In genomic region chr1:218463194-218464156, GRCh38 we compare ENCODE assay signal across 8 cellular contexts.
A peak's percentile ranks its signal among the peaks of the same experiment; 100 is the strongest.
DNase-seq lines count a peak whose midpoint lies in the region; ATAC-seq and TF ChIP-seq lines count a peak whose summit lies in the region.

No MANE protein-coding gene starts in this region.

- CTCF ChIA-PET in PC-3 (lab: Charles Lee) = no interaction called here
- CTCF ChIA-PET in naive thymus-derived CD4-positive, alpha-beta T cell (lab: Charles Lee) = no interaction called here

- H3K27ac ChIP-seq in PC-3 (ENCODE audit: low read length) (peak overlapping the region; percentile 53), epithelial cell of prostate (peak overlapping the region; percentile 23)
- no peak overlapping the region for H3K27ac ChIP-seq in naive thymus-derived CD4-positive, alpha-beta T cell (ENCODE audit: low read depth, low read length)

- peak; percentile 27; the same call in 1 of the 2 replicates for ATAC-seq in PC-3
- ATAC-seq in naive thymus-derived CD4-positive, alpha-beta T cell = peak; percentile 73
- no peak for ATAC-seq in HG03432 (IDR thresholded peaks at IDR 0.05; ENCODE audit: unreplicated experiment)

- no peak overlapping the region for H3K9ac ChIP-seq in PC-3 (ENCODE audit: low read length)

- no peaks in the 10 kb centered on the region for H3K27me3 Mint-ChIP-seq in naive thymus-derived CD4-positive, alpha-beta T cell
- no peaks in the 10 kb centered on the region for H3K27me3 Mint-ChIP-seq in activated CD4-positive, alpha-beta T cell treated with anti-CD3 and anti-CD28 coated beads, Interleukin-2, amount 10 ng/mL, durations not matched to agents 24 days and 14 days

- peaks cover 37% of the 10 kb centered on the region for H3K4me1 ChIP-seq in PC-3 (ENCODE audit: insufficient read depth, low read length)
- H3K4me1 ChIP-seq in naive thymus-derived CD4-positive, alpha-beta T cell (ENCODE audit: control insufficient read depth in 2 of 2, insufficient read depth in 2 of 2, low read length in 2 of 2) = no peaks in the 10 kb centered on the region

- intact Hi-C loops in PC-3 (cut with micrococcal nuclease) = loop anchor here (5.0 kb wide), 1 partner anchor 101 kb away; no protein-coding TSS in a partner anchor
- intact Hi-C loops in naive thymus-derived CD4-positive, alpha-beta T cell (cut with micrococcal nuclease) = no loop called here
- intact Hi-C loops in activated CD4-positive, alpha-beta T cell treated with anti-CD3 and anti-CD28 coated beads, Interleukin-2, amount 10 ng/mL, durations not matched to agents 24 days and 14 days (cut with micrococcal nuclease) = no loop called here

- H3K9me3 Mint-ChIP-seq in naive thymus-derived CD4-positive, alpha-beta T cell = peaks cover 0 to 2% (median 0%) of the 10 kb centered on the region in 11 donors
- no peaks in the 10 kb centered on the region for H3K9me3 Mint-ChIP-seq in activated CD4-positive, alpha-beta T cell treated with anti-CD3 and anti-CD28 coated beads, Interleukin-2, amount 10 ng/mL, durations not matched to agents 24 days and 14 days

- no peaks in the 10 kb centered on the region for H3K79me2 ChIP-seq in PC-3 (ENCODE audit: low read length)

- peak overlapping the region; percentile 51 for H3K4me2 ChIP-seq in PC-3 (ENCODE audit: low read length)

- no peaks in the 10 kb centered on the region for H3K27me3 ChIP-seq in PC-3 (ENCODE audit: low read length)
- no peaks in the 10 kb centered on the region for H3K27me3 ChIP-seq in naive thymus-derived CD4-positive, alpha-beta T cell (ENCODE audit: control insufficient read depth in 2 of 2, insufficient read depth in 2 of 2, low read length in 2 of 2)

- no peak for DNase-seq in AG09319 (ENCODE audit: extremely low read depth, low read depth)
- DNase-seq in PC-3 = peak; percentile 86
- no peak for DNase-seq in epithelial cell of prostate (ENCODE audit: low read depth, low spot score)
- no peak for DNase-seq in naive thymus-derived CD4-positive, alpha-beta T cell
- no peak for DNase-seq in NCI-H2171 treated with DMSO at 0.1 percent for 48 hours (lab: John Stamatoyannopoulos, UW)
- no peak for DNase-seq in activated CD4-positive, alpha-beta T cell treated with anti-CD3 and anti-CD28 coated beads, Interleukin-2, amount 10 ng/mL, durations not matched to agents 24 days and 14 days
- no peak for DNase-seq in stimulated activated naive CD4-positive, alpha-beta T cell treated with Interleukin-2 at 50 U/mL for 16 hours (lab: John Stamatoyannopoulos, UW)

- H3K36me3 ChIP-seq in PC-3 (ENCODE audit: low read depth, low read length) = no peaks in the 10 kb centered on the region
- no peaks in the 10 kb centered on the region for H3K36me3 ChIP-seq in naive thymus-derived CD4-positive, alpha-beta T cell (ENCODE audit: control insufficient read depth in 2 of 3, insufficient read depth in 3 of 3, low read length in 3 of 3)

- H2AFZ ChIP-seq in PC-3 (ENCODE audit: low read length) = peak overlapping the region; percentile 78

- no TSS peak for BruUV-seq in PC-3 (replicated peaks; lab: Mats Ljungman, UMichigan)

- no peaks in the 10 kb centered on the region for H3F3A ChIP-seq in PC-3 (ENCODE audit: low read length, unreplicated experiment)

- no peaks in the 10 kb centered on the region for H3K9me3 ChIP-seq in PC-3 (ENCODE audit: low read length)
- H3K9me3 ChIP-seq in naive thymus-derived CD4-positive, alpha-beta T cell (ENCODE audit: control insufficient read depth in 2 of 3, low read length in 3 of 3) = no peaks in the 10 kb centered on the region

- no peak overlapping the region for H3K4me3 Mint-ChIP-seq in naive thymus-derived CD4-positive, alpha-beta T cell
- H3K4me3 Mint-ChIP-seq in activated CD4-positive, alpha-beta T cell treated with anti-CD3 and anti-CD28 coated beads, Interleukin-2, amount 10 ng/mL, durations not matched to agents 24 days and 14 days = no peak overlapping the region

- H3K27ac Mint-ChIP-seq in naive thymus-derived CD4-positive, alpha-beta T cell = no peak overlapping the region
- H3K27ac Mint-ChIP-seq in activated CD4-positive, alpha-beta T cell treated with anti-CD3 and anti-CD28 coated beads, Interleukin-2, amount 10 ng/mL, durations not matched to agents 24 days and 14 days = no peak overlapping the region

- no peaks in the 10 kb centered on the region for H3K36me3 Mint-ChIP-seq in naive thymus-derived CD4-positive, alpha-beta T cell
- no peaks in the 10 kb centered on the region for H3K36me3 Mint-ChIP-seq in activated CD4-positive, alpha-beta T cell treated with anti-CD3 and anti-CD28 coated beads, Interleukin-2, amount 10 ng/mL, durations not matched to agents 24 days and 14 days (ENCODE audit: low read depth)

- TF ChIP-seq CTCF in AG09319 (IDR thresholded peaks at IDR 0.05; ENCODE audit: low read depth, low read length) (peak; percentile 11), PC-3 (conservative IDR thresholded peaks at IDR 0.05; ENCODE audit: low read depth, low read length) (no peak)

- no peaks in the 10 kb centered on the region for H3K9me2 ChIP-seq in PC-3 (replicated peaks; ENCODE audit: low read length)

- no peaks in the 10 kb centered on the region for H4K20me1 ChIP-seq in PC-3 (ENCODE audit: low read length)

- H3K4me3 ChIP-seq in PC-3 (ENCODE audit: low read length) = no peak overlapping the region
- H3K4me3 ChIP-seq in naive thymus-derived CD4-positive, alpha-beta T cell (ENCODE audit: low read length) = no peak overlapping the region

- POLR2A ChIA-PET in PC-3 (lab: Charles Lee; ENCODE audit: unreplicated experiment) = no interaction called here
- POLR2A ChIA-PET in naive thymus-derived CD4-positive, alpha-beta T cell (lab: Charles Lee) = no interaction called here

- H3K4me1 Mint-ChIP-seq in naive thymus-derived CD4-positive, alpha-beta T cell = peaks cover 0 to 1% (median 0%) of the 10 kb centered on the region in 7 donors
- no peaks in the 10 kb centered on the region for H3K4me1 Mint-ChIP-seq in activated CD4-positive, alpha-beta T cell treated with anti-CD3 and anti-CD28 coated beads, Interleukin-2, amount 10 ng/mL, durations not matched to agents 24 days and 14 days
